ENCODE assay signal across 10 cellular contexts in the genomic region with DNA sequence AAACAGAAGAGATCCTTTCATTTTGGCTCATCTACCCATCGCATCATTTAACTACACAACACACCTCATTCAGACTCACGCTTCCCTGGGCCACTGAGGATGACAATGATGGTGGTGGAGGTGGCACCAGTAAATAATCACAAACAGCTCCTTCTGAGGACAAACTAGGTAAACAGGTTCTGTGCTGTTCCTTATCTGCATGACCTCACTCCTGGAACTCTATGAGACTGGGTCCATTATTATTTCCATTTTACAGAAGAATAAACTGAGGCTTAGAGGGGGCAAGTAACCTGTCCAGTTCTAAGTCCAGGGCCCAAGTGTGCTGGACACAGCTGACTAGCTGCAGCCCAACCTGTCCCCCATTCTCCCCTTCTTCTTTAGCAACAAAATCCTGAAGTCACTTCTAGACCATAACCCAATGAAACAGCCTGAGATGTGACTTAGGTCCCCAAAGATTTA. TPM values are rescaled to one million over a fixed set of nuclear protein-coding genes. Genes with fewer than 3 reads are reported as not detected.
DNase-seq lines count a peak whose midpoint lies in the region; ATAC-seq and TF ChIP-seq lines count a peak whose summit lies in the region.
"Had no signal": no experiment of that assay in that cellular context is flagged by ENCODE, and none has a peak within 500 bp of the region (broad histone marks: within the 10 kb centered on the region; RNA-seq: fewer than 3 reads in every experiment).

No MANE protein-coding gene starts in this region.

- H3K9me3 Mint-ChIP-seq in activated CD8-positive, alpha-beta T cell treated with anti-CD3 and anti-CD28 coated beads, Interleukin-2, amount 10 ng/mL, durations not matched to agents 7 days and 5 days (ENCODE audit: insufficient read depth) = no peaks in the 10 kb centered on the region
- H3K9me3 Mint-ChIP-seq in naive B cell = no peaks in the 10 kb centered on the region
- H3K9me3 Mint-ChIP-seq: mesothelial cell of epicardium had no signal

- H3K4me1 ChIP-seq in right atrium auricular region (peaks cover 0 to 68% of the 10 kb centered on the region in 2 donors), vagina (peaks cover 51% of the 10 kb centered on the region)

- no peak for TF ChIP-seq CTCF in right atrium auricular region (IDR thresholded peaks at IDR 0.05)
- no peak for TF ChIP-seq CTCF in vagina (IDR thresholded peaks at IDR 0.05)

- intact Hi-C loops in left ventricle myocardium superior (cut with micrococcal nuclease) = no loop called here
- intact Hi-C loops in vagina (cut with DNase I) = no loop called here
- intact Hi-C loops in sciatic nerve (cut with DNase I) = no loop called here

- ATAC-seq in left ventricle myocardium superior = no peak
- no peak for ATAC-seq in activated CD8-positive, alpha-beta T cell treated with anti-CD3 and anti-CD28 coated beads, Interleukin-2, amount 10 ng/mL, durations not matched to agents 7 days and 5 days
- ATAC-seq in naive B cell (ENCODE audit: low read depth in 2 of 2) = no peak
- no peak for ATAC-seq in sciatic nerve
- no peak for ATAC-seq in HG02623 (IDR thresholded peaks at IDR 0.05; ENCODE audit: unreplicated experiment)
- ATAC-seq: Panc1 had no signal

- peaks cover 42% of the 10 kb centered on the region for H3K36me3 Mint-ChIP-seq in activated CD8-positive, alpha-beta T cell treated with anti-CD3 and anti-CD28 coated beads, Interleukin-2, amount 10 ng/mL, durations not matched to agents 7 days and 5 days (ENCODE audit: low read depth)
- no peaks in the 10 kb centered on the region for H3K36me3 Mint-ChIP-seq in naive B cell
- H3K36me3 Mint-ChIP-seq: mesothelial cell of epicardium had no signal

- POLR2A ChIA-PET in activated CD8-positive, alpha-beta T cell treated with anti-CD3 and anti-CD28 coated beads, Interleukin-2, amount 10 ng/mL, durations not matched to agents 7 days and 5 days (lab: Charles Lee) = interaction anchor here (0.8 to 1.4 kb wide), 2 partner anchors 31 to 48 kb away, joined by 3 read pairs; no protein-coding TSS in a partner anchor

- H3K27me3 ChIP-seq in right atrium auricular region (no peaks in the 10 kb centered on the region), vagina (no peaks in the 10 kb centered on the region)

- CTCF ChIA-PET in activated CD8-positive, alpha-beta T cell treated with anti-CD3 and anti-CD28 coated beads, Interleukin-2, amount 10 ng/mL, durations not matched to agents 7 days and 5 days (lab: Charles Lee) = interaction anchor here (1.5 to 4.3 kb wide), 5 partner anchors 28 to 113 kb away, joined by 5 to 46 read pairs (median 6); partner anchors contain the start of gene ITPK1

- DNase-seq in right atrium auricular region (ENCODE audit: low spot score) (no peak), left ventricle myocardium superior (no peak), naive B cell (no peak), vagina (ENCODE audit: extremely low spot score in 2 of 2) (no peak), sciatic nerve (ENCODE audit: low spot score) (no peak)
- no peak for DNase-seq in activated CD8-positive, alpha-beta T cell treated with anti-CD3 and anti-CD28 coated beads, Interleukin-2, amount 10 ng/mL, durations not matched to agents 7 days and 5 days
- DNase-seq in stimulated activated CD4-positive, alpha-beta T cell treated with anti-CD3 and anti-CD28 coated beads, Interleukin-4, amount 100 ng/mL, for 24 hours = no peak

- no peaks in the 10 kb centered on the region for H3K36me3 ChIP-seq in right atrium auricular region
- no peaks in the 10 kb centered on the region for H3K36me3 ChIP-seq in vagina

- peaks cover 89% of the 10 kb centered on the region for H3K4me1 Mint-ChIP-seq in activated CD8-positive, alpha-beta T cell treated with anti-CD3 and anti-CD28 coated beads, Interleukin-2, amount 10 ng/mL, durations not matched to agents 7 days and 5 days (ENCODE audit: low read depth)
- H3K4me1 Mint-ChIP-seq in naive B cell = peaks cover 41 to 57% (median 45%) of the 10 kb centered on the region in 3 donors

- peak overlapping the region; percentile 66 to 76 for H3K27ac ChIP-seq in right atrium auricular region
- peak overlapping the region; percentile 66 for H3K27ac ChIP-seq in vagina

- H3K27ac Mint-ChIP-seq in activated CD8-positive, alpha-beta T cell treated with anti-CD3 and anti-CD28 coated beads, Interleukin-2, amount 10 ng/mL, durations not matched to agents 7 days and 5 days = peak overlapping the region; percentile 99
- peak overlapping the region in 4 of 6 donors; percentile 82 to 89 (median 87) for H3K27ac Mint-ChIP-seq in naive B cell

- TF ChIP-seq POLR2A in vagina (IDR thresholded peaks at IDR 0.05) = no peak

- H3K4me3 Mint-ChIP-seq in activated CD8-positive, alpha-beta T cell treated with anti-CD3 and anti-CD28 coated beads, Interleukin-2, amount 10 ng/mL, durations not matched to agents 7 days and 5 days = peak overlapping the region; percentile 74
- peak overlapping the region in 4 of 8 donors; percentile 57 to 64 (median 64) for H3K4me3 Mint-ChIP-seq in naive B cell
- H3K4me3 Mint-ChIP-seq: mesothelial cell of epicardium had no signal

- H3K4me3 ChIP-seq in right atrium auricular region = no peak overlapping the region
- H3K4me3 ChIP-seq in vagina = no peak overlapping the region

- no peaks in the 10 kb centered on the region for H3K27me3 Mint-ChIP-seq in activated CD8-positive, alpha-beta T cell treated with anti-CD3 and anti-CD28 coated beads, Interleukin-2, amount 10 ng/mL, durations not matched to agents 7 days and 5 days (ENCODE audit: low read depth)
- H3K27me3 Mint-ChIP-seq in naive B cell = no peaks in the 10 kb centered on the region

- H3K9me3 ChIP-seq in right atrium auricular region = no peaks in the 10 kb centered on the region
- H3K9me3 ChIP-seq in vagina = no peaks in the 10 kb centered on the region

RNA-seq across cellular contexts. Expression of gene ITPK1, which starts 50.4 kb away (rescaled TPM):
- total RNA-seq in right atrium auricular region = 10 to 100 TPM; 58.3 to 76.0 TPM
- 136 TPM for total RNA-seq in left ventricle myocardium superior
- 100 to 1,000 TPM; 103 to 107 TPM for total RNA-seq in activated CD8-positive, alpha-beta T cell treated with anti-CD3 and anti-CD28 coated beads, Interleukin-2, amount 10 ng/mL, durations not matched to agents 7 days and 5 days
- polyA plus RNA-seq in naive B cell (ENCODE audit: low read depth in 6 of 6) = 10 to 100 TPM in 5 of 6 donors, 1 to 10 TPM in 1; 8.5 to 20.1 (median 16.2) TPM
- total RNA-seq in vagina = 49.6 TPM
- total RNA-seq in sciatic nerve = 118 TPM
